8 cellular contexts compared by ENCODE assay signal in genomic region chr6:43771210-43771857, GRCh38. TPM values are rescaled to one million over a fixed set of nuclear protein-coding genes. Genes with fewer than 3 reads are reported as not detected.
DNase-seq lines count a peak whose midpoint lies in the region; ATAC-seq and TF ChIP-seq lines count a peak whose summit lies in the region.

No MANE protein-coding gene starts in this region.

- peaks cover 20% of the 10 kb centered on the region for H3K4me1 ChIP-seq in NT2/D1 (ENCODE audit: insufficient read depth, insufficient read length)
- peaks cover 43 to 68% (median 47%) of the 10 kb centered on the region in 3 donors for H3K4me1 ChIP-seq in esophagus squamous epithelium
- H3K4me1 ChIP-seq in stomach smooth muscle (ENCODE audit: control insufficient read depth, insufficient read depth, low read length), result peaks cover 53% of the 10 kb centered on the region

- H3K27ac ChIP-seq in esophagus squamous epithelium, result peak overlapping the region; percentile 93 to 98 (median 97)
- peak overlapping the region; percentile 93 for H3K27ac ChIP-seq in stomach smooth muscle (ENCODE audit: low read length)

- ATAC-seq in GM19397 (IDR thresholded peaks at IDR 0.05; ENCODE audit: unreplicated experiment), result peak; percentile 35
- ATAC-seq in activated T-cell treated with anti-CD3 and anti-CD28 coated beads, Interleukin-2, amount 50 U/mL, for 72 hours (replicated peaks in 1 of 2), result peak; percentile 44 to 51
- peak; percentile 45 to 50 for ATAC-seq in naive thymus-derived CD8-positive, alpha-beta T cell

- peaks cover 44% of the 10 kb centered on the region for H3K4me1 Mint-ChIP-seq in activated T-cell treated with anti-CD3 and anti-CD28 coated beads, Interleukin-2, amount 50 U/mL, for 72 hours (ENCODE audit: low read depth)
- H3K4me1 Mint-ChIP-seq in naive thymus-derived CD8-positive, alpha-beta T cell, result peaks cover 13 to 35% (median 24%) of the 10 kb centered on the region in 4 donors

- peaks cover 15% of the 10 kb centered on the region for H3K36me3 ChIP-seq in NT2/D1 (ENCODE audit: insufficient read depth, insufficient read length, low read length)
- peaks cover 0 to 8% (median 0%) of the 10 kb centered on the region in 3 donors for H3K36me3 ChIP-seq in esophagus squamous epithelium
- H3K36me3 ChIP-seq in stomach smooth muscle (ENCODE audit: control insufficient read depth in 2 of 2, insufficient read depth in 2 of 2, low read length in 2 of 2), result no peaks in the 10 kb centered on the region

- H3K4me3 ChIP-seq in NT2/D1 (ENCODE audit: insufficient read length, low read depth) (peak overlapping the region; percentile 83), esophagus squamous epithelium (peak overlapping the region; percentile 74 to 97 (median 82)), stomach smooth muscle (ENCODE audit: low read length in 2 of 2) (peak overlapping the region; percentile 68 to 93)

- H3K27me3 ChIP-seq in NT2/D1 (ENCODE audit: insufficient read depth, insufficient read length) (no peaks in the 10 kb centered on the region), esophagus squamous epithelium (peaks cover 0 to 9% (median 0%) of the 10 kb centered on the region in 4 donors), stomach smooth muscle (ENCODE audit: control insufficient read depth in 1 of 2, insufficient read depth in 2 of 2, low read length in 2 of 2) (no peaks in the 10 kb centered on the region)

- H3K27ac Mint-ChIP-seq in activated T-cell treated with anti-CD3 and anti-CD28 coated beads, Interleukin-2, amount 50 U/mL, for 72 hours, result peak overlapping the region; percentile 15
- H3K27ac Mint-ChIP-seq in naive thymus-derived CD8-positive, alpha-beta T cell, result no peak overlapping the region

- 0% methylated on average over 3 of the region's 66 CpGs; no CpG with 5 or more reads in 1 of the 2 donors for WGBS in esophagus squamous epithelium, 2 donors

- H3K36me3 Mint-ChIP-seq in activated T-cell treated with anti-CD3 and anti-CD28 coated beads, Interleukin-2, amount 50 U/mL, for 72 hours (ENCODE audit: insufficient read depth in 2 of 2), result peaks cover 9 to 11% of the 10 kb centered on the region in 2 donors
- no peaks in the 10 kb centered on the region for H3K36me3 Mint-ChIP-seq in naive thymus-derived CD8-positive, alpha-beta T cell

- H3K4me3 Mint-ChIP-seq in activated T-cell treated with anti-CD3 and anti-CD28 coated beads, Interleukin-2, amount 50 U/mL, for 72 hours, result peak overlapping the region; percentile 95 to 97
- peak overlapping the region in 8 of 10 donors; percentile 30 to 81 (median 58) for H3K4me3 Mint-ChIP-seq in naive thymus-derived CD8-positive, alpha-beta T cell

- peak in 2 of 4 donors; percentile 14 to 49 for TF ChIP-seq POLR2A in esophagus squamous epithelium (IDR thresholded peaks at IDR 0.05)

- POLR2A ChIA-PET in naive thymus-derived CD8-positive, alpha-beta T cell (lab: Charles Lee), result interaction anchor here (1.0 to 2.5 kb wide), 3 partner anchors 18 to 142 kb away, joined by 3 to 13 read pairs (median 3); no protein-coding TSS in a partner anchor

- H3K9me3 Mint-ChIP-seq in activated T-cell treated with anti-CD3 and anti-CD28 coated beads, Interleukin-2, amount 50 U/mL, for 72 hours, result no peaks in the 10 kb centered on the region
- H3K9me3 Mint-ChIP-seq in naive thymus-derived CD8-positive, alpha-beta T cell, result no peaks in the 10 kb centered on the region

- no peaks in the 10 kb centered on the region for H3K27me3 Mint-ChIP-seq in activated T-cell treated with anti-CD3 and anti-CD28 coated beads, Interleukin-2, amount 50 U/mL, for 72 hours (ENCODE audit: low read depth)
- H3K27me3 Mint-ChIP-seq in naive thymus-derived CD8-positive, alpha-beta T cell, result peaks cover 10 to 32% (median 15%) of the 10 kb centered on the region in 5 donors

- peak; percentile 77 for DNase-seq in AG08396 (ENCODE audit: low spot score)
- no peak for DNase-seq in NT2/D1 (ENCODE audit: low read depth, low spot score)
- peak; percentile 77 to 84 for DNase-seq in activated T-cell treated with anti-CD3 and anti-CD28 coated beads, Interleukin-2, amount 50 U/mL, for 72 hours
- no peak for DNase-seq in esophagus squamous epithelium (lab: John Stamatoyannopoulos, UW)
- DNase-seq in naive thymus-derived CD8-positive, alpha-beta T cell, result peak in 9 of 10 donors; percentile 29 to 74 (median 46)
- no peak for DNase-seq in NK-92 (lab: John Stamatoyannopoulos, UW; ENCODE audit: unreplicated experiment)

- TF ChIP-seq CTCF in esophagus squamous epithelium (IDR thresholded peaks at IDR 0.05), result no peak

- H3K9ac ChIP-seq in NT2/D1 (ENCODE audit: insufficient read length, low read depth), result peak overlapping the region; percentile 89
- H3K9ac ChIP-seq in stomach smooth muscle (ENCODE audit: low read length in 2 of 2), result peak overlapping the region; percentile 80 to 100

- intact Hi-C loops in esophagus squamous epithelium (cut with DNase I), result no loop called here

- H3K9me3 ChIP-seq in NT2/D1 (ENCODE audit: insufficient read depth, low read length), result no peaks in the 10 kb centered on the region
- no peaks in the 10 kb centered on the region for H3K9me3 ChIP-seq in esophagus squamous epithelium
- H3K9me3 ChIP-seq in stomach smooth muscle (ENCODE audit: control insufficient read depth in 2 of 2, low read length in 2 of 2), result no peaks in the 10 kb centered on the region

RNA-seq across cellular contexts. Expression of gene VEGFA, which starts 1.3 kb away (rescaled TPM):
- total RNA-seq in activated T-cell treated with anti-CD3 and anti-CD28 coated beads, Interleukin-2, amount 50 U/mL, for 72 hours, result 10 to 100 TPM; 65.2 to 67.1 TPM
- total RNA-seq in esophagus squamous epithelium, result 100 to 1,000 TPM in 2 of 4 donors, 10 to 100 TPM in 2; 28.0 to 107 (median 80.8) TPM
- 1 to 10 TPM; 4.5 to 5.6 TPM for total RNA-seq in naive thymus-derived CD8-positive, alpha-beta T cell
- polyA plus RNA-seq in naive thymus-derived CD8-positive, alpha-beta T cell, result not detected

Comparison
In these comparisons a context has a peak if more than half of its experiments do, and no peak if none do; other contexts are left out.
1. DNase-seq: peak in AG08396 (single experiment), activated T-cell treated with anti-CD3 and anti-CD28 coated beads, Interleukin-2, amount 50 U/mL, for 72 hours (2 of 2) and naive thymus-derived CD8-positive, alpha-beta T cell (9 of 10); none in NT2/D1 (single experiment), esophagus squamous epithelium (single experiment) and NK-92 (single experiment).
2. RNA of gene VEGFA, which starts 1.3 kb away (total RNA-seq): 28.0 to 107 TPM in esophagus squamous epithelium and 65.2 to 67.1 TPM in activated T-cell treated with anti-CD3 and anti-CD28 coated beads, Interleukin-2, amount 50 U/mL, for 72 hours; 4.5 to 5.6 TPM in naive thymus-derived CD8-positive, alpha-beta T cell; every median in the first group is over 4 times any median in the second.
3. Peak in every context shown above with its lines, with median percentiles within 50 percentile points of each other: ATAC-seq and H3K4me3 ChIP-seq.